ENCODE assay signal across 8 cellular contexts in genomic region chr2:128027801-128028667, GRCh38. TPM values are rescaled to one million over a fixed set of nuclear protein-coding genes. Genes with fewer than 3 reads are reported as not detected.
A peak's percentile ranks its signal among the peaks of the same experiment; 100 is the strongest.
DNase-seq lines count a peak whose midpoint lies in the region; ATAC-seq and TF ChIP-seq lines count a peak whose summit lies in the region.

Gene SAP130 (minus strand): TSS chr2:128028059. CDS start chr2:128026292, 1,767 bp downstream.

- H3K27ac ChIP-seq in MM.1S (ENCODE audit: low read length), result peak within 1 kb of the TSS; percentile 87

- peaks cover 7% of the 10 kb centered on the region for H3K36me3 Mint-ChIP-seq in nephron (ENCODE audit: low read depth)

- DNase-seq in GDM1 (lab: John Stamatoyannopoulos, UW), result peak; percentile 96
- DNase-seq in HCEC 1CT, result peak; percentile 96
- peak; percentile 96 for DNase-seq in MM.1S
- DNase-seq in SHP77 treated with DMSO at 0.1 percent for 48 hours (lab: John Stamatoyannopoulos, UW), result peak; percentile 84
- DNase-seq in activated effector memory CD4-positive, alpha-beta T cell treated with Interleukin-2 at 50 U/mL for 16 hours, result peak; percentile 98
- DNase-seq in fibroblast of the aortic adventitia (ENCODE audit: low read depth), result peak; percentile 87
- DNase-seq in stimulated activated naive CD8-positive, alpha-beta T cell treated with anti-CD3 and anti-CD28 coated beads, Interleukin-15, Interleukin-2, amounts not matched to agents 100 U/mL and 50 U/mL, for 24 hours, result peak; percentile 98

- no peaks in the 10 kb centered on the region for H4K20me1 ChIP-seq in MM.1S (ENCODE audit: insufficient read depth, low read length)

- H3K4me1 Mint-ChIP-seq in nephron, result peaks cover 17% of the 10 kb centered on the region

- H3K4me2 ChIP-seq in MM.1S (ENCODE audit: low read depth, low read length), result peak within 1 kb of the TSS; percentile 92

- H3K9me3 ChIP-seq in MM.1S (replicated peaks; ENCODE audit: insufficient read depth, low read length), result no peaks in the 10 kb centered on the region

- peaks cover 10% of the 10 kb centered on the region for H3K4me1 ChIP-seq in MM.1S (ENCODE audit: low read length)

- H3K27ac Mint-ChIP-seq in nephron, result peak within 1 kb of the TSS; percentile 83 to 93 (median 86)

- peaks cover 38% of the 10 kb centered on the region for H3K79me2 ChIP-seq in MM.1S (ENCODE audit: low read length)

- H3K4me3 ChIP-seq in MM.1S (ENCODE audit: low read length) (peak within 1 kb of the TSS; percentile 98), fibroblast of the aortic adventitia (ENCODE audit: low read depth, low read length) (peak within 1 kb of the TSS; percentile 89)

- H3F3A ChIP-seq in MM.1S (ENCODE audit: insufficient read depth, low read length), result peaks cover 11% of the 10 kb centered on the region

- H2AFZ ChIP-seq in MM.1S (ENCODE audit: low read length), result peak within 1 kb of the TSS; percentile 100

- no peaks in the 10 kb centered on the region for H3K36me3 ChIP-seq in MM.1S (replicated peaks; ENCODE audit: insufficient read depth, low read length)

- H3K4me3 Mint-ChIP-seq in nephron, result peak within 1 kb of the TSS; percentile 99 to 100 (median 100)

- H3K27me3 Mint-ChIP-seq in nephron (ENCODE audit: low read depth), result peaks cover 11% of the 10 kb centered on the region

- H3K27me3 ChIP-seq in MM.1S (replicated peaks; ENCODE audit: insufficient read depth, low read length), result no peaks in the 10 kb centered on the region

- peaks cover 4% of the 10 kb centered on the region for H3K9me3 Mint-ChIP-seq in nephron

- peak; percentile 82 for ATAC-seq in stimulated activated naive CD8-positive, alpha-beta T cell treated with anti-CD3 and anti-CD28 coated beads, Interleukin-15, Interleukin-2, amounts not matched to agents 100 U/mL and 50 U/mL, for 24 hours

- TF ChIP-seq CTCF in MM.1S (IDR thresholded peaks at IDR 0.05; ENCODE audit: low read length) (no peak; the same call in 1 of the 2 replicates), fibroblast of the aortic adventitia (IDR thresholded peaks at IDR 0.05; ENCODE audit: insufficient read depth, low read length) (no peak), nephron (IDR thresholded peaks at IDR 0.05; ENCODE audit: unreplicated experiment in 3 of 3) (no peak)

- H3K9ac ChIP-seq in MM.1S (ENCODE audit: low read length), result peak within 1 kb of the TSS; percentile 93

- no peaks in the 10 kb centered on the region for H3K9me2 ChIP-seq in MM.1S (replicated peaks; ENCODE audit: insufficient read depth, low read length)

RNA-seq across cellular contexts. Expression of gene SAP130, which starts in this region (rescaled TPM):
- 3.5 and 15.2 TPM in 2 replicates for total RNA-seq in fibroblast of the aortic adventitia (ENCODE audit: low replicate concordance)

Comparison
In these comparisons a context has a peak if more than half of its experiments do, and no peak if none do; other contexts are left out.
1. Peak in every context shown above with its lines: DNase-seq, ATAC-seq, H3K4me3 ChIP-seq and H3K27ac ChIP-seq.